11 cellular contexts compared by ENCODE assay signal in genomic region chr13:27791146-27791900, GRCh38. TPM values are rescaled to one million over a fixed set of nuclear protein-coding genes. Genes with fewer than 3 reads are reported as not detected.
DNase-seq lines count a peak whose midpoint lies in the region; TF ChIP-seq lines count a peak whose summit lies in the region.
"Had no signal": no experiment of that assay in that cellular context is flagged by ENCODE, and none has a peak within 500 bp of the region (broad histone marks: within the 10 kb centered on the region; RNA-seq: fewer than 3 reads in every experiment).

No MANE protein-coding gene starts in this region.

- H3K4me1 ChIP-seq in iPS-15b (ENCODE audit: control insufficient read depth, insufficient read depth, low read length) (peaks cover 8% of the 10 kb centered on the region), stomach smooth muscle (ENCODE audit: control insufficient read depth, insufficient read depth, low read length) (peaks cover 27% of the 10 kb centered on the region)

- in situ Hi-C loops in G401 (cut with HindIII; ENCODE audit: low sequenced_read_pairs), result no loop called here

- H3K4me1 Mint-ChIP-seq in activated CD4-positive, alpha-beta T cell treated with anti-CD3 and anti-CD28 coated beads, Interleukin-2, amount 10 ng/mL, durations not matched to agents 7 days and 5 days, result peaks cover 32% of the 10 kb centered on the region

- no peak overlapping the region for H2AFZ ChIP-seq in SU-DHL-6 (ENCODE audit: low read depth, low read length, severe bottlenecking)

- CTCF ChIA-PET in activated CD4-positive, alpha-beta T cell treated with anti-CD3 and anti-CD28 coated beads, Interleukin-2, amount 10 ng/mL, durations not matched to agents 7 days and 5 days (lab: Charles Lee), result interaction anchor here (0.5 to 0.9 kb wide), 3 partner anchors 35 to 167 kb away, joined by 3 to 4 read pairs (median 3); no protein-coding TSS in a partner anchor

- H3K9me3 ChIP-seq in SU-DHL-6 (ENCODE audit: insufficient read depth, low read length) (no peaks in the 10 kb centered on the region), iPS-15b (ENCODE audit: control insufficient read depth, insufficient read depth, low read length) (no peaks in the 10 kb centered on the region), stomach smooth muscle (ENCODE audit: control insufficient read depth in 2 of 2, low read length in 2 of 2) (no peaks in the 10 kb centered on the region)

- no peaks in the 10 kb centered on the region for H3K9me2 ChIP-seq in SU-DHL-6 (replicated peaks; ENCODE audit: insufficient read depth, low read length)

- no peaks in the 10 kb centered on the region for H3K9me3 Mint-ChIP-seq in activated CD4-positive, alpha-beta T cell treated with anti-CD3 and anti-CD28 coated beads, Interleukin-2, amount 10 ng/mL, durations not matched to agents 7 days and 5 days

- H3K36me3 ChIP-seq in SU-DHL-6 (ENCODE audit: low read length) (no peaks in the 10 kb centered on the region), iPS-15b (ENCODE audit: control insufficient read depth, insufficient read depth, low read length) (no peaks in the 10 kb centered on the region), stomach smooth muscle (ENCODE audit: control insufficient read depth in 2 of 2, insufficient read depth in 2 of 2, low read length in 2 of 2) (no peaks in the 10 kb centered on the region)

- no peaks in the 10 kb centered on the region for H4K20me1 ChIP-seq in SU-DHL-6 (ENCODE audit: low read depth, low read length)

- H3K9ac ChIP-seq in SU-DHL-6 (ENCODE audit: low read length), result no peak overlapping the region
- no peak overlapping the region for H3K9ac ChIP-seq in iPS-15b (ENCODE audit: low read depth, low read length)
- H3K9ac ChIP-seq in stomach smooth muscle (ENCODE audit: low read length in 2 of 2), result no peak overlapping the region

- no peak overlapping the region for H3K27ac Mint-ChIP-seq in activated CD4-positive, alpha-beta T cell treated with anti-CD3 and anti-CD28 coated beads, Interleukin-2, amount 10 ng/mL, durations not matched to agents 7 days and 5 days

- no peaks in the 10 kb centered on the region for H3K79me2 ChIP-seq in SU-DHL-6 (ENCODE audit: insufficient read depth, low read length)

- peak overlapping the region; percentile 78 for H3K4me3 Mint-ChIP-seq in activated CD4-positive, alpha-beta T cell treated with anti-CD3 and anti-CD28 coated beads, Interleukin-2, amount 10 ng/mL, durations not matched to agents 7 days and 5 days

- H3F3A ChIP-seq in SU-DHL-6 (ENCODE audit: insufficient read depth), result no peaks in the 10 kb centered on the region

- H3K4me3 ChIP-seq in SU-DHL-6 (ENCODE audit: insufficient read depth, low read length, poor library complexity, severe bottlenecking) (no peak overlapping the region), iPS-15b (ENCODE audit: low read depth, low read length) (peak overlapping the region; percentile 31), stomach smooth muscle (ENCODE audit: low read length in 2 of 2) (peak overlapping the region; percentile 49 to 69)

- H3K27me3 ChIP-seq in SU-DHL-6 (ENCODE audit: low read length), result no peaks in the 10 kb centered on the region; the same call in none of the 2 replicates
- peaks cover 96% of the 10 kb centered on the region for H3K27me3 ChIP-seq in iPS-15b (ENCODE audit: control insufficient read depth, insufficient read depth, low read length)
- peaks cover 71 to 81% of the 10 kb centered on the region in 2 donors for H3K27me3 ChIP-seq in stomach smooth muscle (ENCODE audit: control insufficient read depth in 1 of 2, insufficient read depth in 2 of 2, low read length in 2 of 2)

- no peak for DNase-seq in activated CD4-positive, alpha-beta T cell treated with anti-CD3 and anti-CD28 coated beads, Interleukin-2, amount 10 ng/mL, durations not matched to agents 7 days and 5 days
- DNase-seq in activated CD4-positive, alpha-beta T cell treated with anti-CD3 and anti-CD28 coated beads for 48 hours, result no peak
- no peak for DNase-seq in G401 (ENCODE audit: low spot score)
- no peak for DNase-seq in NCI-H82 treated with DMSO at 0.1 percent for 48 hours (lab: John Stamatoyannopoulos, UW; ENCODE audit: unreplicated experiment)
- DNase-seq in HCEC 1CT, result no peak
- DNase-seq: foreskin melanocyte, MV-4-11 had no signal

- POLR2A ChIA-PET in activated CD4-positive, alpha-beta T cell treated with anti-CD3 and anti-CD28 coated beads, Interleukin-2, amount 10 ng/mL, durations not matched to agents 7 days and 5 days (lab: Charles Lee), result interaction anchor here (0.6 kb wide), 1 partner anchor 415 kb away, joined by 3 read pairs; no protein-coding TSS in a partner anchor

- no peak overlapping the region for H3K27ac ChIP-seq in SU-DHL-6 (ENCODE audit: low read depth, low read length)
- H3K27ac ChIP-seq in stomach smooth muscle (ENCODE audit: low read length), result no peak overlapping the region

- no peak for TF ChIP-seq CTCF in SU-DHL-6 (IDR thresholded peaks at IDR 0.05; ENCODE audit: insufficient read depth, low read length, poor library complexity, severe bottlenecking)

- H3K36me3 Mint-ChIP-seq in activated CD4-positive, alpha-beta T cell treated with anti-CD3 and anti-CD28 coated beads, Interleukin-2, amount 10 ng/mL, durations not matched to agents 7 days and 5 days (ENCODE audit: low read depth), result no peaks in the 10 kb centered on the region

- peaks cover 77% of the 10 kb centered on the region for H3K27me3 Mint-ChIP-seq in activated CD4-positive, alpha-beta T cell treated with anti-CD3 and anti-CD28 coated beads, Interleukin-2, amount 10 ng/mL, durations not matched to agents 7 days and 5 days

- peak overlapping the region; percentile 13 for H3K4me2 ChIP-seq in SU-DHL-6 (ENCODE audit: low read depth, low read length, poor library complexity, severe bottlenecking)

RNA-seq across cellular contexts. Expression of gene GSX1, which starts 1.0 kb away (rescaled TPM):
- not detected for total RNA-seq in activated CD4-positive, alpha-beta T cell treated with anti-CD3 and anti-CD28 coated beads, Interleukin-2, amount 10 ng/mL, durations not matched to agents 7 days and 5 days
- total RNA-seq in G401 (2014; rRNA removed; shearing (Covaris generic)), result not detected in 2 replicates
- total RNA-seq: H4 had no signal
